In the genomic region with DNA sequence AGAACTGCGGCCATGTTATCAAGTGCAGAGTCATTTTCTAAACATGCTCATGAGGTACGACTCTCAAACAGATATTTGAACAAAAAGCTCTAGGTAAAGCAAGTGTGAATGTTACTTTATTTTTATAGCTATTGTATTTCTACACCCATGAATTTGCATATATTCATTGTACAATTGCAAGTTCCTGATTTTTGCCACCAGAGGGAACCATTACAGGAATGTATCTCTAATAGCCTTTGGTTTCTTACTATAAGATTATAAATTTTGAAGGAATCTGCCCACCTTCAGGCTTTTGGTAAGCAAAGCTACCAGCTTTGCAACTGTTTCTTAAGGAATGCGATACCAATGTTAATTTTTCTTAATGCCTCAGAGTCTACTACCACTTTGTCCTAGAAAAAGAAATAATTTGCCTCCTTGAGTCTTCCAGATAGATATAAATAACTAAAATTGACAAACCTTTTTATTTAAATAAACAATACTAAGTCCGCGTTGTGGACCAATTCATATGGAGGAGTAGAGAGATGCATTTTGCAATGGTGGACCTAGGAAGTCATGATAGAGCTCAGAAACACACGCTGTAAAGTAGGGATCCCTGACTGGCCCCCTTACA, we compare ENCODE assay signal across 9 cellular contexts.
DNase-seq lines count a peak whose midpoint lies in the region; ATAC-seq and TF ChIP-seq lines count a peak whose summit lies in the region.
"Had no signal": no experiment of that assay in that cellular context is flagged by ENCODE, and none has a peak within 500 bp of the region (broad histone marks: within the 10 kb centered on the region; RNA-seq: fewer than 3 reads in every experiment).

No MANE protein-coding gene starts in this region.

- intact Hi-C loops in PC-3 (cut with micrococcal nuclease), result loop anchor here (2.0 kb wide), 1 partner anchor 480 kb away; no protein-coding TSS in a partner anchor

- no peak overlapping the region for H3K4me2 ChIP-seq in PC-3 (ENCODE audit: low read length)

- no peaks in the 10 kb centered on the region for H3K9me2 ChIP-seq in PC-3 (replicated peaks; ENCODE audit: low read length)

- H3K79me2 ChIP-seq in PC-3 (ENCODE audit: low read length), result no peaks in the 10 kb centered on the region

- POLR2A ChIA-PET in PC-3 (lab: Charles Lee; ENCODE audit: unreplicated experiment), result interaction anchor here (0.7 kb wide), 1 partner anchor 224 kb away, joined by 4 read pairs; no protein-coding TSS in a partner anchor

- DNase-seq in NCI-H2227 (lab: John Stamatoyannopoulos, UW; ENCODE audit: unreplicated experiment) (peak; percentile 4), NCI-H2227 treated with DMSO at 0.1 percent for 48 hours (lab: John Stamatoyannopoulos, UW) (no peak), PC-3 (peak; percentile 55), fibroblast of mammary gland (ENCODE audit: low read depth) (peak; percentile 51), stromal cell of bone marrow (ENCODE audit: low read depth) (peak; percentile 14), GDM1 (lab: John Stamatoyannopoulos, UW) (no peak)
- DNase-seq in stimulated activated CD4-positive, alpha-beta T cell treated with anti-CD3 and anti-CD28 coated beads, Interleukin-15, amount 100 ng/mL, for 24 hours, result no peak
- DNase-seq: DMS79 had no signal

- no peak overlapping the region for H3K27ac ChIP-seq in PC-3 (ENCODE audit: low read length)

- H3K4me3 ChIP-seq in PC-3 (ENCODE audit: low read length) (no peak overlapping the region), fibroblast of mammary gland (ENCODE audit: control insufficient read depth, low read depth, low read length) (no peak overlapping the region)

- peaks cover 24% of the 10 kb centered on the region for H3K36me3 ChIP-seq in PC-3 (ENCODE audit: low read depth, low read length)

- CTCF ChIA-PET in PC-3 (lab: Charles Lee), result interaction anchor here (0.6 to 0.8 kb wide), 4 partner anchors 234 to 1150 kb away, joined by 3 to 11 read pairs (median 6); no protein-coding TSS in a partner anchor

- ATAC-seq in PC-3, result peak; percentile 46
- ATAC-seq in GM21381 (IDR thresholded peaks at IDR 0.05; ENCODE audit: unreplicated experiment), result no peak

- no peak overlapping the region for H2AFZ ChIP-seq in PC-3 (ENCODE audit: low read length)

- H3K27me3 ChIP-seq in PC-3 (ENCODE audit: low read length), result no peaks in the 10 kb centered on the region

- no peaks in the 10 kb centered on the region for H4K20me1 ChIP-seq in PC-3 (ENCODE audit: low read length)

- no peaks in the 10 kb centered on the region for H3K9me3 ChIP-seq in PC-3 (ENCODE audit: low read length)

- BruUV-seq in PC-3 (replicated peaks; lab: Mats Ljungman, UMichigan), result no TSS peak

- no peaks in the 10 kb centered on the region for H3F3A ChIP-seq in PC-3 (ENCODE audit: low read length, unreplicated experiment)

- H3K9ac ChIP-seq in PC-3 (ENCODE audit: low read length), result no peak overlapping the region

- H3K4me1 ChIP-seq in PC-3 (ENCODE audit: insufficient read depth, low read length), result no peaks in the 10 kb centered on the region

- TF ChIP-seq CTCF in PC-3 (conservative IDR thresholded peaks at IDR 0.05; ENCODE audit: low read depth, low read length) (peak; percentile 63), fibroblast of mammary gland (conservative IDR thresholded peaks at IDR 0.05; ENCODE audit: control insufficient read depth, insufficient read depth, low read depth, low read length) (peak; percentile 59)

Comparison
In these comparisons a context has a peak if more than half of its experiments do, and no peak if none do; other contexts are left out.
1. DNase-seq: peak in NCI-H2227 (single experiment), PC-3 (single experiment), fibroblast of mammary gland (single experiment) and stromal cell of bone marrow (single experiment); none in NCI-H2227 treated with DMSO at 0.1 percent for 48 hours (single experiment), GDM1 (single experiment) and stimulated activated CD4-positive, alpha-beta T cell treated with anti-CD3 and anti-CD28 coated beads, Interleukin-15, amount 100 ng/mL, for 24 hours (single experiment).